Comparison of ENCODE assay signal across 26 cellular contexts in genomic region chr2:83291083-83291482, GRCh38.
"Had no signal": no experiment of that assay in that cellular context is flagged by ENCODE, and none has a peak within 500 bp of the region (broad histone marks: within the 10 kb centered on the region; RNA-seq: fewer than 3 reads in every experiment).

No MANE protein-coding gene starts in this region.

- H3K27me3 Mint-ChIP-seq: dendritic cell treated with granulocyte-macrophage colony-stimulating factor and Interleukin-4, amounts not matched to agents 40 ng/mL and 50 ng/mL, for 4 days; effector memory CD8-positive, alpha-beta T cell had no signal

- H3K36me3 ChIP-seq: colonic mucosa, esophagus squamous epithelium, gastrocnemius medialis, heart right ventricle, left lung, lower lobe of right lung had no signal

- ATAC-seq: effector memory CD8-positive, alpha-beta T cell; esophagus mucosa; gastrocnemius medialis; heart right ventricle; left cardiac atrium; left lung; left ventricle myocardium superior; lower lobe of right lung had no signal

- H3K9me3 ChIP-seq: colonic mucosa, esophagus squamous epithelium, gastrocnemius medialis, heart right ventricle, left lung, lower lobe of right lung had no signal

- H3K4me3 Mint-ChIP-seq: dendritic cell treated with granulocyte-macrophage colony-stimulating factor and Interleukin-4, amounts not matched to agents 40 ng/mL and 50 ng/mL, for 4 days; effector memory CD8-positive, alpha-beta T cell; endodermal cell had no signal

- FAIRE-seq: endometrium, islet of Langerhans, keratinocyte had no signal

- H3K4me1 Mint-ChIP-seq: endodermal cell had no signal

- H3K27me3 ChIP-seq: colonic mucosa, esophagus squamous epithelium, gastrocnemius medialis, heart right ventricle, left lung had no signal

- DNase-seq: colonic mucosa; cortex of kidney; effector CD8-positive, alpha-beta T cell; effector memory CD8-positive, alpha-beta T cell; endodermal cell; erythroblast; esophagus squamous epithelium; foreskin fibroblast; foreskin melanocyte; gastrocnemius medialis; glutamatergic neuron; head of caudate nucleus; heart right ventricle; hippocampal formation; left cardiac atrium; left lung; left ventricle myocardium superior; lower lobe of right lung; mesenchymal stem cell; midbrain had no signal

- H3K4me1 ChIP-seq: colonic mucosa, esophagus squamous epithelium, gastrocnemius medialis, heart right ventricle, left lung, lower lobe of right lung had no signal

- H3K27ac ChIP-seq: colonic mucosa, epithelial cell of prostate, esophagus squamous epithelium, gastrocnemius medialis, heart right ventricle, left lung, lower lobe of right lung had no signal

- H3K27ac Mint-ChIP-seq: dendritic cell treated with granulocyte-macrophage colony-stimulating factor and Interleukin-4, amounts not matched to agents 40 ng/mL and 50 ng/mL, for 4 days; effector memory CD8-positive, alpha-beta T cell; endodermal cell had no signal

- H3K4me3 ChIP-seq: colonic mucosa, esophagus squamous epithelium, gastrocnemius medialis, heart right ventricle, left lung, lower lobe of right lung had no signal
